ENCODE assay signal across 1 cellular context in the genomic region with DNA sequence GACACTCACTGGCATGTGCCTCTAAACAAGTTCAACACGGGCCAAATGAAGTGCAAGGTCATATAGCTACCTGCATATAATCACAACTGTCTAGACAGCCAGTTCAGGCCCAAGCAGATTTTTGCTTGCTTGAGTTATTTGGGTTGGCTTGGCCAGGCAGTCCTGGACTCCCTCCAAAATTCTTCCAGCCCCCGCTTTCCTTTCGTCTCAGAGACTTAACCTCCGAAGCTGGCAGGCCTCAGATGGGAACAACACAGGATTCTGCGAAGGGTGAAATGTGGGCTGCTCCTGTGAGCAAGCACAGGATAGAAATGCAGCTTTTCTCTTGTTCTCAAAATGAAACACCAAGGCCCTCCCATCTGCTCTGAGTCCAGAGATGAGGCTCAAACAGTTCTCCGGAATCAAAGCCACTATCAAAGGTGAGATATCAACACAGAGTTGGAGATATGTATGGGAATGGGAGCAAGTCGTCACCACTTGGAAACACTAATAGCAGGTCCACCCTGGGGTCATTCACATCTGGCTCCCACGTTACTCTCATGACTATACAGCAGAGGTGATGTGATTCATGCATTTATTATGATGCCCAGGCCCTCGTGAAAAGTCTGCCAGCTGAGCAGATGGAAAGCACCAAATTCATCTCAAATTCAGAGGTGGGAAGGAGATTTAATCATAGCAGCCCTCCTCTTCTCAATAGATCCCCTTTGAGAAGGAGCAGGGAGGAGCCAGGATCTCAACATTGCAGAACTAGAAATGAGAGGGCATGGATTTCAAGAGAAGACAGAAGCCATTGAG.
TF ChIP-seq lines count a peak whose summit lies in the region.

No MANE protein-coding gene starts in this region.

TF ChIP-seq in SK-N-SH treated with all-trans-retinoic acid at 6 μM for 48 hours, 23 proteins besides CTCF, POLR2A, EP300 and RAD21 (continued from another document):
- TF ChIP-seq, protein P1, sequence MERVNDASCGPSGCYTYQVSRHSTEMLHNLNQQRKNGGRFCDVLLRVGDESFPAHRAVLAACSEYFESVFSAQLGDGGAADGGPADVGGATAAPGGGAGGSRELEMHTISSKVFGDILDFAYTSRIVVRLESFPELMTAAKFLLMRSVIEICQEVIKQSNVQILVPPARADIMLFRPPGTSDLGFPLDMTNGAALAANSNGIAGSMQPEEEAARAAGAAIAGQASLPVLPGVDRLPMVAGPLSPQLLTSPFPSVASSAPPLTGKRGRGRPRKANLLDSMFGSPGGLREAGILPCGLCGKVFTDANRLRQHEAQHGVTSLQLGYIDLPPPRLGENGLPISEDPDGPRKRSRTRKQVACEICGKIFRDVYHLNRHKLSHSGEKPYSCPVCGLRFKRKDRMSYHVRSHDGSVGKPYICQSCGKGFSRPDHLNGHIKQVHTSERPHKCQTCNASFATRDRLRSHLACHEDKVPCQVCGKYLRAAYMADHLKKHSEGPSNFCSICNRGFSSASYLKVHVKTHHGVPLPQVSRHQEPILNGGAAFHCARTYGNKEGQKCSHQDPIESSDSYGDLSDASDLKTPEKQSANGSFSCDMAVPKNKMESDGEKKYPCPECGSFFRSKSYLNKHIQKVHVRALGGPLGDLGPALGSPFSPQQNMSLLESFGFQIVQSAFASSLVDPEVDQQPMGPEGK (CRISPR knock-in tag; IDR thresholded peaks at IDR 0.05; ENCODE audit: borderline replicate concordance), result no peak
- TF ChIP-seq ZFP3 (CRISPR knock-in tag; IDR thresholded peaks at IDR 0.05), result no peak
TF ChIP-seq in SK-N-SH treated with all-trans-retinoic acid at 6 μM for 48 hours: peak in this region for 0.
